8 cellular contexts compared by ENCODE assay signal in the genomic region with DNA sequence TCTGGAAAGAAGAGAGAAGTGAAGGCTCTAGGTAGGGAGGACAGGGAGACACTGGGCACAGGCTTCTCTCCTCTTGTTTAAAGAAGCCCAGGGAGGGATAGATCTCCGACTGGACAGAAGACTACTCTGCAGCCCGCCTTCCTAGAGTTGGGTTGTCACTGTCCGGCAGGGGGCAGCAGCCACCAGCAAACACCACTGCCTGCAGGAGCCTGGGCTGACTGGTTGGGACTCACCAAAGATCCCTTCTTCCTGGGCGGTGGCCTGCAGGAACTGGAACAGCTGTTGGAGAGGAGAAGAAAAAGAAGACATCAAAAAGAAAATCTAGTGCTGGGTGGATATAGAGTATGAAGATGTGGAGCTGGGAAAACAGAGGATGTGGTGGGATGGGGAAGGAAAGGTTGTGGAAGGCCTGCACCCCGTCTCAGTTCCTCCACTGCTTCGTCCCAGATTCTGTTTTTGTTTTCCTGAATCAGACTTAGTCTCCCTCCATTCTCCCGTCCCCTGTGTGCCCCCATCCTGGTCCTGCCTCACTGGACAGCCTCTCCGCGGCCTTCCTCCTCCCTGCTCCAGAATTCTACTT. TPM values are rescaled to one million over a fixed set of nuclear protein-coding genes. Genes with fewer than 3 reads are reported as not detected.
DNase-seq lines count a peak whose midpoint lies in the region; ATAC-seq and TF ChIP-seq lines count a peak whose summit lies in the region.
"Not testable (repeated sequence)": the region's sequence is repeated elsewhere in the genome, so short reads cannot be mapped to it uniquely, and the experiment has no call there.

No MANE protein-coding gene starts in this region.

- intact Hi-C loops in colonic mucosa (cut with DNase I), result loop anchor here (5.0 kb wide), 1 partner anchor 308 kb away; no protein-coding TSS in a partner anchor
- intact Hi-C loops in left lung (cut with DNase I), result not testable (repeated sequence)

- DNase-seq in COLO668 (lab: John Stamatoyannopoulos, UW; ENCODE audit: unreplicated experiment) (peak; percentile 72), HT1080 (ENCODE audit: low read depth) (peak; percentile 77), colonic mucosa (peak; percentile 84), left lung (peak; percentile 78 to 92)
- DNase-seq in NK-92 treated with Interleukin-12 subunit alpha and Interleukin-12 subunit beta, amount 100 ng/mL, for 24 hours (lab: John Stamatoyannopoulos, UW), result peak; percentile 46
- DNase-seq in activated CD4-positive, alpha-beta T cell treated with anti-CD3 and anti-CD28 coated beads, Interleukin-2, amount 50 U/mL, for 48 hours, result peak; percentile 72 to 77
- peak; percentile 62 to 63 for DNase-seq in stimulated activated CD4-positive, alpha-beta T cell treated with anti-CD3 and anti-CD28 coated beads, Interleukin-2, amount 100 ng/mL, for 48 hours

- H3K27me3 ChIP-seq in colonic mucosa, left lung: not testable (repeated sequence)

- not testable (repeated sequence) for H3K4me3 ChIP-seq in colonic mucosa, left lung

- not testable (repeated sequence) for H3K27ac ChIP-seq in colonic mucosa, left lung

- ATAC-seq in GM21381 (IDR thresholded peaks at IDR 0.05; ENCODE audit: unreplicated experiment) (peak; percentile 82), left lung (peak; percentile 99)

- H3K4me1 ChIP-seq in colonic mucosa, left lung: not testable (repeated sequence)

- TF ChIP-seq CTCF in colonic mucosa (IDR thresholded peaks at IDR 0.05) (peak; percentile 65), left lung (IDR thresholded peaks at IDR 0.05) (peak; percentile 73 to 80)

- not testable (repeated sequence) for H3K36me3 ChIP-seq in colonic mucosa, left lung

- H3K9ac ChIP-seq in colonic mucosa (ENCODE audit: low read depth in 2 of 2, low read length in 2 of 2), result not testable (repeated sequence)

- not testable (repeated sequence) for H3K9me3 ChIP-seq in colonic mucosa, left lung

RNA-seq across cellular contexts. Expression of a gene that starts 11.6 kb away (rescaled TPM):
- 35.1 and 41.7 TPM in 2 replicates for total RNA-seq in HT1080 (2014; rRNA removed; shearing (Covaris generic))
- polyA plus RNA-seq in HT1080 (2015; cell fraction: cytosol; rRNA removed), result 22.7 and 24.0 TPM in 2 replicates
- polyA plus RNA-seq in HT1080 (2015; cell fraction: nucleus; rRNA removed), result 38.4 and 41.3 TPM in 2 replicates
- total RNA-seq in colonic mucosa (10 to 100 TPM; 21.0 to 28.9 TPM), left lung (10 to 100 TPM; 23.6 to 26.8 TPM)
